In genomic region chr13:89136678-89137077, GRCh38 we compare ENCODE assay signal across 23 cellular contexts.
"Had no signal": no experiment of that assay in that cellular context is flagged by ENCODE, and none has a peak within 500 bp of the region (broad histone marks: within the 10 kb centered on the region; RNA-seq: fewer than 3 reads in every experiment).

No MANE protein-coding gene starts in this region.

- H3K27me3 Mint-ChIP-seq: memory B cell had no signal

- H3K36me3 Mint-ChIP-seq: memory B cell, mesothelial cell of epicardium, natural killer cell had no signal

- ATAC-seq: left cardiac atrium, lower lobe of right lung, natural killer cell had no signal

- H3K4me1 Mint-ChIP-seq: memory B cell, mesothelial cell of epicardium, natural killer cell, neural crest cell had no signal

- H3K4me3 ChIP-seq: esophagus squamous epithelium, hepatocyte, left ventricle myocardium inferior, lower lobe of right lung, sigmoid colon, stomach, thoracic aorta, transverse colon had no signal

- H3K9me3 Mint-ChIP-seq: mesothelial cell of epicardium, natural killer cell, neural crest cell had no signal

- H3K27ac Mint-ChIP-seq: memory B cell, mesothelial cell of epicardium, natural killer cell had no signal

- DNase-seq: cortex of kidney; effector memory CD4-positive, alpha-beta T cell; esophagus squamous epithelium; foreskin melanocyte; head of caudate nucleus; kidney; left cardiac atrium; left ventricle myocardium inferior; lower lobe of right lung; natural killer cell; posterior cingulate gyrus; sigmoid colon; small intestine; stimulated activated CD4-positive, alpha-beta T cell treated with anti-CD3 and anti-CD28 coated beads, Interleukin-12 subunit alpha, Interleukin-12 subunit beta, amount 100 ng/mL, for 4 hours; stimulated activated naive CD4-positive, alpha-beta T cell; stomach; substantia nigra; transverse colon had no signal

- H3K4me3 Mint-ChIP-seq: memory B cell, mesothelial cell of epicardium, natural killer cell, neural crest cell had no signal
